Comparison of ENCODE assay signal across 8 cellular contexts in the genomic region with DNA sequence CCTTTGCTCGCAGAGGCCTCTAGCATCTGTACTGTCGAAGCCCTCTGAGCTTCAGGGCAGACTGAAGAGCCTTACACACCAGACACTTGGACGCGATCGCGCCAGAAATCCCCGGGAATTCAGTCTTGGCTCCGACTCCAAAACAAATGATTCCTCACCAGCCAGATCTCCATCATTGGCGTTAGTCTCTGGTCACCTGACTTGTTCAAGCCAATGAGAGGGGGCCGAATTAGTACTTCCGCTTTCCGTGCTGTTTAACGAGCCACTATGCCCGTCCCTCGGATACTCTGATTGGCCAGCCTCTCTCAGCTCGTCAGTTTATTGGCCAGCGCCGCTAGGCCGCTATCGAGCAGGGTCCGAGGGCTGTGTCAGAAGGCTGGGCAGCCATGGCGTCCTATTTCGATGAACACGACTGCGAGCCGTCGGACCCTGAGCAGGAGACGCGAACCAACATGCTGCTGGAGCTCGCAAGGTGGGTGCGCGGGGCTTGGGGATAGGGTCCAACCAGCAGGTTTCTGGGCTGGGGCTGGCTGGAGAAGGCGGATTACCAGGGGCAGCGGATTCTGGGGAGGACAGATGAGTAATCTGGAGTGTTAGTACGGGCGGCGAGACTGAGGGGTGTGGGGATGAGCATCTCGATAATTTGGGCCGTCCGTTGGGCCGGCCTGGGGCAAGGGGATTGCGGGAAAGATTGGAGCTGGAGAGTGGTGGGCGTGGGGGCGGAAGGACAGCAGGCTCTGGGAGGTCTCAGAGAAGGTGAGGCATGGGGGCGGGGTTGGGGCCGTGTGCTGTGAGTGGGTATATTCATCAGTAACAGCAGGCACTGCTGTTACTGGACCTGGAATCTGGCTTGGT. TPM values are rescaled to one million over a fixed set of nuclear protein-coding genes. Genes with fewer than 3 reads are reported as not detected.
DNase-seq lines count a peak whose midpoint lies in the region; ATAC-seq lines count a peak whose summit lies in the region.

A gene with protein sequence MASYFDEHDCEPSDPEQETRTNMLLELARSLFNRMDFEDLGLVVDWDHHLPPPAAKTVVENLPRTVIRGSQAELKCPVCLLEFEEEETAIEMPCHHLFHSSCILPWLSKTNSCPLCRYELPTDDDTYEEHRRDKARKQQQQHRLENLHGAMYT (plus strand): TSS at position 368 of the 855 bp plus-strand sequence. CDS start 19 bp downstream, at position 387.

- peak within 1 kb of the TSS; percentile 91 for H3K4me3 ChIP-seq in GM08714 (ENCODE audit: low read length)

- H3K36me3 Mint-ChIP-seq in activated naive CD4-positive, alpha-beta T cell treated with anti-CD3 and anti-CD28 coated beads, Interleukin-2, amount 50 U/mL, for 72 hours: peaks cover 13 to 16% of the 10 kb centered on the region in 2 donors

- H3K27ac ChIP-seq in temporal lobe (ENCODE audit: low read depth, low read length): peak within 1 kb of the TSS; percentile 87

- H3K27ac Mint-ChIP-seq in activated naive CD4-positive, alpha-beta T cell treated with anti-CD3 and anti-CD28 coated beads, Interleukin-2, amount 50 U/mL, for 72 hours: peak within 1 kb of the TSS; percentile 96 to 99

- H3K9me3 Mint-ChIP-seq in activated naive CD4-positive, alpha-beta T cell treated with anti-CD3 and anti-CD28 coated beads, Interleukin-2, amount 50 U/mL, for 72 hours: no peaks in the 10 kb centered on the region

- peak; percentile 95 for DNase-seq in NCI-H1092 treated with DMSO at 0.1 percent for 48 hours (lab: John Stamatoyannopoulos, UW)
- peak; percentile 100 for DNase-seq in SKM-1 (lab: John Stamatoyannopoulos, UW; ENCODE audit: unreplicated experiment)
- peak; percentile 87 to 94 for DNase-seq in activated naive CD4-positive, alpha-beta T cell treated with anti-CD3 and anti-CD28 coated beads, Interleukin-2, amount 50 U/mL, for 72 hours (ENCODE audit: low spot score in 2 of 2)
- DNase-seq in glomerular endothelial cell (ENCODE audit: extremely low read depth, low read depth, low spot score): peak; percentile 97
- DNase-seq in occipital lobe (lab: John Stamatoyannopoulos, UW): peak; percentile 97

- ATAC-seq in HG02610 (IDR thresholded peaks at IDR 0.05; ENCODE audit: unreplicated experiment): peak; percentile 100
- peak; percentile 99 for ATAC-seq in activated naive CD4-positive, alpha-beta T cell treated with anti-CD3 and anti-CD28 coated beads, Interleukin-2, amount 50 U/mL, for 72 hours

RNA-seq across cellular contexts. Expression of the gene that starts here (rescaled TPM):
- 100 to 1,000 TPM; 128 to 163 TPM for total RNA-seq in activated naive CD4-positive, alpha-beta T cell treated with anti-CD3 and anti-CD28 coated beads, Interleukin-2, amount 50 U/mL, for 72 hours
- 231 and 261 TPM in 2 replicates for total RNA-seq in glomerular endothelial cell
- 38.8 TPM for total RNA-seq in occipital lobe
- 38.8 TPM for total RNA-seq in temporal lobe

Comparison
In these comparisons a context has a peak if more than half of its experiments do, and no peak if none do; other contexts are left out.
1. Peak in every context shown above with its lines: DNase-seq, ATAC-seq, H3K4me3 ChIP-seq and H3K27ac ChIP-seq.